22 cellular contexts compared by ENCODE assay signal in the genomic region with DNA sequence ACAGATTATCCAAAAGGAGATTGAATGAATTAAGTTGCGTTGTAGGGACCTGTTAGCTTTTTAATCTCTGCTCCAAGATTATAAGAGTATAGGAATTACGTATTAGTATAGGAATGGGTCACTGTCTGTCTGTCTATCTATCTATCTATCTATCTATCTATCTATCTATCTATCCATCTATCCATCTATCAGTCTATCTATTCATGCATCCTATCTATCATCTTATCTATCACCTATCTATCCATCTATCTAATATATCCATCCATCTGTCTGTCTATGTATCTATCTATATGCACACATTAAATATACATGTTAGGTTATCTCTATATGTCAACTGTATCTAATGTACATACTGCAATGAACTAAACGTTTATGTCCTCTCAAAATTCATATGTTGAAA.
DNase-seq lines count a peak whose midpoint lies in the region; ATAC-seq and TF ChIP-seq lines count a peak whose summit lies in the region.
"Had no signal": no experiment of that assay in that cellular context is flagged by ENCODE, and none has a peak within 500 bp of the region (broad histone marks: within the 10 kb centered on the region; RNA-seq: fewer than 3 reads in every experiment).

No MANE protein-coding gene starts in this region.

- no peak overlapping the region for H2AFZ ChIP-seq in SU-DHL-6 (ENCODE audit: low read depth, low read length, severe bottlenecking)

- H3F3A ChIP-seq in SU-DHL-6 (ENCODE audit: insufficient read depth): peaks cover 48% of the 10 kb centered on the region

- peaks cover 39% of the 10 kb centered on the region for H3K4me1 Mint-ChIP-seq in stimulated activated naive CD8-positive, alpha-beta T cell treated with anti-CD3 and anti-CD28 coated beads, Interleukin-15, Interleukin-2, amounts not matched to agents 100 ng/mL and 50 ng/mL, for 24 hours (ENCODE audit: low read depth)

- no peak overlapping the region for H3K4me3 Mint-ChIP-seq in stimulated activated naive CD8-positive, alpha-beta T cell treated with anti-CD3 and anti-CD28 coated beads, Interleukin-15, Interleukin-2, amounts not matched to agents 100 ng/mL and 50 ng/mL, for 24 hours
- H3K4me3 Mint-ChIP-seq: CD14-positive monocyte; CD4-positive, alpha-beta memory T cell; CD4-positive, CD25-positive, alpha-beta regulatory T cell; CD8-positive, alpha-beta memory T cell had no signal

- peaks cover 69% of the 10 kb centered on the region for H3K27me3 Mint-ChIP-seq in stimulated activated naive CD8-positive, alpha-beta T cell treated with anti-CD3 and anti-CD28 coated beads, Interleukin-15, Interleukin-2, amounts not matched to agents 100 ng/mL and 50 ng/mL, for 24 hours

- peaks cover 4% of the 10 kb centered on the region for H3K36me3 Mint-ChIP-seq in stimulated activated naive CD8-positive, alpha-beta T cell treated with anti-CD3 and anti-CD28 coated beads, Interleukin-15, Interleukin-2, amounts not matched to agents 100 ng/mL and 50 ng/mL, for 24 hours (ENCODE audit: low read depth)
- H3K36me3 Mint-ChIP-seq: CD14-positive monocyte; CD4-positive, alpha-beta memory T cell; CD4-positive, CD25-positive, alpha-beta regulatory T cell; CD8-positive, alpha-beta memory T cell had no signal

- no peak for DNase-seq in stimulated activated naive CD8-positive, alpha-beta T cell treated with anti-CD3 and anti-CD28 coated beads, Interleukin-15, Interleukin-2, amounts not matched to agents 100 U/mL and 50 U/mL, for 24 hours
- DNase-seq in GM10248 (ENCODE audit: extremely low spot score): no peak
- DNase-seq: 8988T; ACHN; BE2C; C1 segment of cervical spinal cord; CD4-positive, alpha-beta memory T cell; CD4-positive, CD25-positive, alpha-beta regulatory T cell; CD8-positive, alpha-beta memory T cell; COR-L47; DMS 273 treated with DMSO at 0.1 percent for 48 hours; DMS153; DMS53; DMS79; DND-41; EL; GDM1 had no signal

- peaks cover 14% of the 10 kb centered on the region for H3K9me3 Mint-ChIP-seq in stimulated activated naive CD8-positive, alpha-beta T cell treated with anti-CD3 and anti-CD28 coated beads, Interleukin-15, Interleukin-2, amounts not matched to agents 100 ng/mL and 50 ng/mL, for 24 hours

- no peak for ATAC-seq in stimulated activated naive CD8-positive, alpha-beta T cell treated with anti-CD3 and anti-CD28 coated beads, Interleukin-15, Interleukin-2, amounts not matched to agents 100 U/mL and 50 U/mL, for 24 hours
- ATAC-seq in GM19397 (IDR thresholded peaks at IDR 0.05; ENCODE audit: unreplicated experiment): no peak

- no peaks in the 10 kb centered on the region for H3K9me3 ChIP-seq in SU-DHL-6 (ENCODE audit: insufficient read depth, low read length)
- H3K9me3 ChIP-seq: BE2C had no signal

- H3K27ac Mint-ChIP-seq in stimulated activated naive CD8-positive, alpha-beta T cell treated with anti-CD3 and anti-CD28 coated beads, Interleukin-15, Interleukin-2, amounts not matched to agents 100 ng/mL and 50 ng/mL, for 24 hours: peak overlapping the region; percentile 24
- H3K27ac Mint-ChIP-seq: CD4-positive, alpha-beta memory T cell had no signal

- peak overlapping the region; percentile 100 for H3K27ac ChIP-seq in SU-DHL-6 (ENCODE audit: low read depth, low read length)
- H3K27ac ChIP-seq: BLaER1 had no signal

- TF ChIP-seq CTCF in SU-DHL-6 (IDR thresholded peaks at IDR 0.05; ENCODE audit: insufficient read depth, low read length, poor library complexity, severe bottlenecking) (no peak), GM10248 (IDR thresholded peaks at IDR 0.05; ENCODE audit: control extremely low read depth, extremely low read depth, low read depth, missing control alignments) (no peak)

- H3K4me2 ChIP-seq in SU-DHL-6 (ENCODE audit: low read depth, low read length, poor library complexity, severe bottlenecking): no peak overlapping the region
- H3K4me2 ChIP-seq: BLaER1 had no signal

- no peaks in the 10 kb centered on the region for H4K20me1 ChIP-seq in SU-DHL-6 (ENCODE audit: low read depth, low read length)
- H4K20me1 ChIP-seq: BLaER1 had no signal

- no peaks in the 10 kb centered on the region for H3K27me3 ChIP-seq in SU-DHL-6 (ENCODE audit: low read length)
- H3K27me3 ChIP-seq: BE2C, BLaER1 had no signal

- H3K9me2 ChIP-seq in SU-DHL-6 (replicated peaks; ENCODE audit: insufficient read depth, low read length): no peaks in the 10 kb centered on the region

- CTCF ChIA-PET in GM10248 (lab: Yijun Ruan, JAX): no interaction called here

- H3K36me3 ChIP-seq in SU-DHL-6 (ENCODE audit: low read length): no peaks in the 10 kb centered on the region
- H3K36me3 ChIP-seq: BE2C, BLaER1 had no signal

- no peak overlapping the region for H3K4me3 ChIP-seq in SU-DHL-6 (ENCODE audit: insufficient read depth, low read length, poor library complexity, severe bottlenecking)
- H3K4me3 ChIP-seq: BLaER1 had no signal

- H3K79me2 ChIP-seq in SU-DHL-6 (ENCODE audit: insufficient read depth, low read length): no peaks in the 10 kb centered on the region

- POLR2A ChIA-PET in GM10248 (lab: Yijun Ruan, JAX): no interaction called here

- H3K9ac ChIP-seq in SU-DHL-6 (ENCODE audit: low read length): no peak overlapping the region
- H3K9ac ChIP-seq: BLaER1 had no signal
